ENCODE assay signal across 16 cellular contexts in genomic region chr2:36550006-36550405, GRCh38.
"Had no signal": no experiment of that assay in that cellular context is flagged by ENCODE, and none has a peak within 500 bp of the region (broad histone marks: within the 10 kb centered on the region; RNA-seq: fewer than 3 reads in every experiment).

No MANE protein-coding gene starts in this region.

- H3K4me1 ChIP-seq: foreskin keratinocyte, pancreas had no signal

- ATAC-seq: pancreas; stimulated activated effector memory CD8-positive, alpha-beta T cell treated with anti-CD3 and anti-CD28 coated beads, Interleukin-12 subunit alpha, Interleukin-12 subunit beta, amount 100 ng/mL, for 72 hours had no signal

- H3K4me3 ChIP-seq: pancreas, thoracic aorta had no signal

- H3K9me3 ChIP-seq: pancreas, thoracic aorta had no signal

- H3K27ac Mint-ChIP-seq: activated CD4-positive, alpha-beta memory T cell treated with anti-CD3 and anti-CD28 coated beads, Interleukin-2, amount 10 ng/mL, durations not matched to agents 7 days and 5 days; activated CD4-positive, alpha-beta T cell treated with anti-CD3 and anti-CD28 coated beads for 36 hours had no signal

- H3K27me3 Mint-ChIP-seq: activated CD4-positive, alpha-beta memory T cell treated with anti-CD3 and anti-CD28 coated beads, Interleukin-2, amount 10 ng/mL, durations not matched to agents 7 days and 5 days; activated CD4-positive, alpha-beta T cell treated with anti-CD3 and anti-CD28 coated beads for 36 hours; activated naive CD8-positive, alpha-beta T cell treated with anti-CD3 and anti-CD28 coated beads, Interleukin-2, amount 10 ng/mL, durations not matched to agents 7 days and 5 days had no signal

- H3K27ac ChIP-seq: brain microvascular endothelial cell, foreskin keratinocyte, pancreas, VCaP had no signal

- H3K4me3 Mint-ChIP-seq: activated CD4-positive, alpha-beta memory T cell treated with anti-CD3 and anti-CD28 coated beads, Interleukin-2, amount 10 ng/mL, durations not matched to agents 7 days and 5 days; activated CD4-positive, alpha-beta T cell treated with anti-CD3 and anti-CD28 coated beads for 36 hours; activated T-cell treated with anti-CD3 and anti-CD28 coated beads, Interleukin-2, amount 50 U/mL, for 4 hours; stimulated activated effector memory CD8-positive, alpha-beta T cell treated with anti-CD3 and anti-CD28 coated beads, Interleukin-12 subunit alpha, Interleukin-12 subunit beta, amount 100 ng/mL, for 72 hours had no signal

- DNase-seq: activated CD4-positive, alpha-beta memory T cell treated with anti-CD3 and anti-CD28 coated beads, Interleukin-2, amount 10 ng/mL, durations not matched to agents 7 days and 5 days; activated CD4-positive, alpha-beta T cell treated with anti-CD3 and anti-CD28 coated beads for 36 hours; activated gamma-delta T cell; activated naive CD8-positive, alpha-beta T cell treated with anti-CD3 and anti-CD28 coated beads, Interleukin-2, amount 10 ng/mL, durations not matched to agents 7 days and 5 days; activated T-cell treated with anti-CD3 and anti-CD28 coated beads, Interleukin-2, amount 50 U/mL, for 4 hours; anterior cingulate cortex; brain microvascular endothelial cell; cortex of kidney; effector CD4-positive, alpha-beta T cell; foreskin keratinocyte; kidney glomerular epithelial cell; mesendoderm; pancreas had no signal

- H3K9me3 Mint-ChIP-seq: activated CD4-positive, alpha-beta memory T cell treated with anti-CD3 and anti-CD28 coated beads, Interleukin-2, amount 10 ng/mL, durations not matched to agents 7 days and 5 days; activated naive CD8-positive, alpha-beta T cell treated with anti-CD3 and anti-CD28 coated beads, Interleukin-2, amount 10 ng/mL, durations not matched to agents 7 days and 5 days; activated T-cell treated with anti-CD3 and anti-CD28 coated beads, Interleukin-2, amount 50 U/mL, for 4 hours; stimulated activated effector memory CD8-positive, alpha-beta T cell treated with anti-CD3 and anti-CD28 coated beads, Interleukin-12 subunit alpha, Interleukin-12 subunit beta, amount 100 ng/mL, for 72 hours had no signal

- H3K27me3 ChIP-seq: brain microvascular endothelial cell, foreskin keratinocyte, pancreas had no signal
